In the genomic region with DNA sequence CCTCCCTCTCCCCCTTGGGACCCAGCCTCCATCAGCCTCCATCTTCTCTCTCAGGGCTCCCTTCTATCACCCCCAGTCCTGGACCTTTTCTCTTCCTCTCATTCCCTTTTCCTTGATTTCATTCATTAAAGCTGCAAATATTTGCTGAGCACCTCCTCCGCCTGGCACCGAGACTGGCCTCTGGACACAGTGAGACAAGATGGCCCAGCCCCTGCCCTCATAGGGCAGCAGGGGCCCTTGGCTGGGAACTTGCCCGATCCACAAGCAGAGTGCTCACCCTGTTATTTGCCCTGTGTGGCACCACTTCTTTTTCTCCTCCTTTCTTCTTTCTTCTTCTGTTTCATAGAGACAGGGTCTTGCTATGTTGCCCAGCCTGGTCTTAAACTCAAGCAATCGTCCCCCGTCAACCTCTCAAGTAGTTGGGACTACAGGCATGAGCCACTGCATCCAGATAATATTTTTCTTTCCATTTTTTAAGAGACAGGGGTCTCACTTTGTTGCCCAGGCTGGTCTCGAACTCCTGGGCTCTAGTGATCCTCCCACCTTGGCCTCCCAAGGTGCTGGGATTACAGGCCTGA, we compare ENCODE assay signal across 1 cellular context.
TF ChIP-seq lines count a peak whose summit lies in the region.

No MANE protein-coding gene starts in this region.

TF ChIP-seq in HCT116, 20 proteins besides CTCF, POLR2A, EP300 and RAD21 (continued from another document):
- TF ChIP-seq, protein P1, sequence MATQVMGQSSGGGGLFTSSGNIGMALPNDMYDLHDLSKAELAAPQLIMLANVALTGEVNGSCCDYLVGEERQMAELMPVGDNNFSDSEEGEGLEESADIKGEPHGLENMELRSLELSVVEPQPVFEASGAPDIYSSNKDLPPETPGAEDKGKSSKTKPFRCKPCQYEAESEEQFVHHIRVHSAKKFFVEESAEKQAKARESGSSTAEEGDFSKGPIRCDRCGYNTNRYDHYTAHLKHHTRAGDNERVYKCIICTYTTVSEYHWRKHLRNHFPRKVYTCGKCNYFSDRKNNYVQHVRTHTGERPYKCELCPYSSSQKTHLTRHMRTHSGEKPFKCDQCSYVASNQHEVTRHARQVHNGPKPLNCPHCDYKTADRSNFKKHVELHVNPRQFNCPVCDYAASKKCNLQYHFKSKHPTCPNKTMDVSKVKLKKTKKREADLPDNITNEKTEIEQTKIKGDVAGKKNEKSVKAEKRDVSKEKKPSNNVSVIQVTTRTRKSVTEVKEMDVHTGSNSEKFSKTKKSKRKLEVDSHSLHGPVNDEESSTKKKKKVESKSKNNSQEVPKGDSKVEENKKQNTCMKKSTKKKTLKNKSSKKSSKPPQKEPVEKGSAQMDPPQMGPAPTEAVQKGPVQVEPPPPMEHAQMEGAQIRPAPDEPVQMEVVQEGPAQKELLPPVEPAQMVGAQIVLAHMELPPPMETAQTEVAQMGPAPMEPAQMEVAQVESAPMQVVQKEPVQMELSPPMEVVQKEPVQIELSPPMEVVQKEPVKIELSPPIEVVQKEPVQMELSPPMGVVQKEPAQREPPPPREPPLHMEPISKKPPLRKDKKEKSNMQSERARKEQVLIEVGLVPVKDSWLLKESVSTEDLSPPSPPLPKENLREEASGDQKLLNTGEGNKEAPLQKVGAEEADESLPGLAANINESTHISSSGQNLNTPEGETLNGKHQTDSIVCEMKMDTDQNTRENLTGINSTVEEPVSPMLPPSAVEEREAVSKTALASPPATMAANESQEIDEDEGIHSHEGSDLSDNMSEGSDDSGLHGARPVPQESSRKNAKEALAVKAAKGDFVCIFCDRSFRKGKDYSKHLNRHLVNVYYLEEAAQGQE (IDR thresholded peaks at IDR 0.05; ENCODE audit: low read depth) = no peak
- no peak for TF ChIP-seq FOSL1 (IDR thresholded peaks at IDR 0.05; ENCODE audit: low read depth)
- no peak for TF ChIP-seq EZH2phosphoT487 (IDR thresholded peaks at IDR 0.05; ENCODE audit: borderline replicate concordance)
- no peak for TF ChIP-seq TCF7L2 (IDR thresholded peaks at IDR 0.05; ENCODE audit: borderline replicate concordance, extremely low read depth, insufficient read depth, insufficient read length)
- TF ChIP-seq EZH2 (IDR thresholded peaks at IDR 0.05) = no peak
- no peak for TF ChIP-seq JUND (IDR thresholded peaks at IDR 0.05)
- no peak for TF ChIP-seq ELF1 (IDR thresholded peaks at IDR 0.05; ENCODE audit: borderline replicate concordance, low read depth)
- TF ChIP-seq, protein P2, sequence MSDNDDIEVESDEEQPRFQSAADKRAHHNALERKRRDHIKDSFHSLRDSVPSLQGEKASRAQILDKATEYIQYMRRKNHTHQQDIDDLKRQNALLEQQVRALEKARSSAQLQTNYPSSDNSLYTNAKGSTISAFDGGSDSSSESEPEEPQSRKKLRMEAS (IDR thresholded peaks at IDR 0.05) = no peak
- no peak for TF ChIP-seq ZNF274 (IDR thresholded peaks at IDR 0.05; ENCODE audit: low read depth, low read length)
- TF ChIP-seq SP1 (IDR thresholded peaks at IDR 0.05; ENCODE audit: low read depth) = no peak
